20 cellular contexts compared by ENCODE assay signal in genomic region chr19:35946203-35946602, GRCh38. TPM values are rescaled to one million over a fixed set of nuclear protein-coding genes. Genes with fewer than 3 reads are reported as not detected.
A peak's percentile ranks its signal among the peaks of the same experiment; 100 is the strongest.
DNase-seq lines count a peak whose midpoint lies in the region; ATAC-seq and TF ChIP-seq lines count a peak whose summit lies in the region.
"Had no signal": no experiment of that assay in that cellular context is flagged by ENCODE, and none has a peak within 500 bp of the region (broad histone marks: within the 10 kb centered on the region; RNA-seq: fewer than 3 reads in every experiment).

No MANE protein-coding gene starts in this region.

- no peak for ATAC-seq in activated naive CD4-positive, alpha-beta T cell treated with anti-CD3 and anti-CD28 coated beads, Interleukin-2, amount 50 U/mL, for 72 hours
- ATAC-seq in effector memory CD8-positive, alpha-beta T cell (replicated peaks), result no peak
- no peak for ATAC-seq in stimulated activated effector memory CD8-positive, alpha-beta T cell treated with anti-CD3 and anti-CD28 coated beads, Interleukin-12 subunit alpha, Interleukin-12 subunit beta, amount 100 ng/mL, for 72 hours
- ATAC-seq: Right ventricle myocardium inferior had no signal

- peaks cover 20 to 37% of the 10 kb centered on the region in 2 donors for H3K4me1 Mint-ChIP-seq in effector memory CD8-positive, alpha-beta T cell (ENCODE audit: low read depth in 2 of 2)
- peaks cover 44% of the 10 kb centered on the region for H3K4me1 Mint-ChIP-seq in stimulated activated effector memory CD8-positive, alpha-beta T cell treated with anti-CD3 and anti-CD28 coated beads, Interleukin-12 subunit alpha, Interleukin-12 subunit beta, amount 100 ng/mL, for 72 hours

- no peaks in the 10 kb centered on the region for H3K9me3 Mint-ChIP-seq in activated naive CD4-positive, alpha-beta T cell treated with anti-CD3 and anti-CD28 coated beads, Interleukin-2, amount 50 U/mL, for 72 hours
- H3K9me3 Mint-ChIP-seq in effector memory CD8-positive, alpha-beta T cell, result no peaks in the 10 kb centered on the region
- H3K9me3 Mint-ChIP-seq in stimulated activated effector memory CD8-positive, alpha-beta T cell treated with anti-CD3 and anti-CD28 coated beads, Interleukin-12 subunit alpha, Interleukin-12 subunit beta, amount 100 ng/mL, for 72 hours, result no peaks in the 10 kb centered on the region

- no peaks in the 10 kb centered on the region for H3K27me3 Mint-ChIP-seq in effector memory CD8-positive, alpha-beta T cell

- H3K36me3 Mint-ChIP-seq in activated naive CD4-positive, alpha-beta T cell treated with anti-CD3 and anti-CD28 coated beads, Interleukin-2, amount 50 U/mL, for 72 hours, result no peaks in the 10 kb centered on the region
- H3K36me3 Mint-ChIP-seq in effector memory CD8-positive, alpha-beta T cell (ENCODE audit: insufficient read depth), result peaks cover 24% of the 10 kb centered on the region
- peaks cover 16% of the 10 kb centered on the region for H3K36me3 Mint-ChIP-seq in stimulated activated effector memory CD8-positive, alpha-beta T cell treated with anti-CD3 and anti-CD28 coated beads, Interleukin-12 subunit alpha, Interleukin-12 subunit beta, amount 100 ng/mL, for 72 hours

- TF ChIP-seq CTCF in GM20000 (IDR thresholded peaks at IDR 0.05; ENCODE audit: extremely low read depth, missing control alignments), result no peak

- peak overlapping the region; percentile 51 to 52 for H3K27ac Mint-ChIP-seq in activated naive CD4-positive, alpha-beta T cell treated with anti-CD3 and anti-CD28 coated beads, Interleukin-2, amount 50 U/mL, for 72 hours
- H3K27ac Mint-ChIP-seq in effector memory CD8-positive, alpha-beta T cell, result peak overlapping the region; percentile 83 to 92
- peak overlapping the region; percentile 80 for H3K27ac Mint-ChIP-seq in stimulated activated effector memory CD8-positive, alpha-beta T cell treated with anti-CD3 and anti-CD28 coated beads, Interleukin-12 subunit alpha, Interleukin-12 subunit beta, amount 100 ng/mL, for 72 hours

- DNase-seq in activated naive CD4-positive, alpha-beta T cell treated with anti-CD3 and anti-CD28 coated beads, Interleukin-2, amount 50 U/mL, for 72 hours (ENCODE audit: low spot score in 2 of 2), result no peak
- DNase-seq in activated naive CD4-positive, alpha-beta T cell treated with Interleukin-2 at 50 U/mL for 16 hours, result no peak
- DNase-seq in GM20000 (ENCODE audit: low spot score), result peak; percentile 22
- no peak for DNase-seq in effector memory CD8-positive, alpha-beta T cell
- no peak for DNase-seq in stimulated activated effector memory CD8-positive, alpha-beta T cell treated with anti-CD3 and anti-CD28 coated beads, Interleukin-12 subunit alpha, Interleukin-12 subunit beta, amount 100 ng/mL, for 72 hours (ENCODE audit: low spot score in 2 of 2)
- no peak for DNase-seq in T1000 (lab: John Stamatoyannopoulos, UW)
- DNase-seq in amniotic stem cell (lab: John Stamatoyannopoulos, UW), result no peak
- no peak for DNase-seq in stimulated activated CD8-positive, alpha-beta memory T cell treated with anti-CD3 and anti-CD28 coated beads, Interleukin-4, amount 100 ng/mL, for 48 hours
- DNase-seq: DMS79; H7; Kasumi-1; MG63; NCI-H1092 treated with DMSO at 0.1 percent for 48 hours; NCI-H146; NCI-H2081; NK-92 treated with Interleukin-12 subunit alpha and Interleukin-12 subunit beta, amount 100 ng/mL, for 24 hours had no signal

- H3K4me3 Mint-ChIP-seq in effector memory CD8-positive, alpha-beta T cell, result no peak overlapping the region
- no peak overlapping the region for H3K4me3 Mint-ChIP-seq in stimulated activated effector memory CD8-positive, alpha-beta T cell treated with anti-CD3 and anti-CD28 coated beads, Interleukin-12 subunit alpha, Interleukin-12 subunit beta, amount 100 ng/mL, for 72 hours

RNA-seq across cellular contexts. Expression of gene LRFN3, which starts 10.0 kb away (rescaled TPM):
- 10 to 100 TPM in 1 of 2 donors, 1 to 10 TPM in 1; 6.4 to 10.1 TPM for total RNA-seq in activated naive CD4-positive, alpha-beta T cell treated with anti-CD3 and anti-CD28 coated beads, Interleukin-2, amount 50 U/mL, for 72 hours

RNA-seq across cellular contexts. Expression of gene TYROBP, which starts 38.1 kb away (rescaled TPM):
- total RNA-seq in activated naive CD4-positive, alpha-beta T cell treated with anti-CD3 and anti-CD28 coated beads, Interleukin-2, amount 50 U/mL, for 72 hours, result under 1 TPM in 1 of 2 donors, not detected in 1; 0.75 TPM
- total RNA-seq: H7, HT1080, SK-MEL-5 had no signal

RNA-seq across cellular contexts. Expression of gene HCST, which starts 43.9 kb away (rescaled TPM):
- total RNA-seq in activated naive CD4-positive, alpha-beta T cell treated with anti-CD3 and anti-CD28 coated beads, Interleukin-2, amount 50 U/mL, for 72 hours, result 10 to 100 TPM; 40.0 to 48.5 TPM
- total RNA-seq: HT1080, NCI-H460, SK-MEL-5 had no signal

RNA-seq across cellular contexts. Expression of gene NFKBID, which starts 45.9 kb away (rescaled TPM):
- total RNA-seq in activated naive CD4-positive, alpha-beta T cell treated with anti-CD3 and anti-CD28 coated beads, Interleukin-2, amount 50 U/mL, for 72 hours, result 100 to 1,000 TPM in 1 of 2 donors, 10 to 100 TPM in 1; 58.9 to 144 TPM

RNA-seq across cellular contexts. Expression of gene SDHAF1, which starts 48.8 kb away (rescaled TPM):
- total RNA-seq in activated naive CD4-positive, alpha-beta T cell treated with anti-CD3 and anti-CD28 coated beads, Interleukin-2, amount 50 U/mL, for 72 hours, result 10 to 100 TPM; 23.0 to 24.7 TPM
